33 cellular contexts compared by ENCODE assay signal in genomic region chr19:33805840-33806433, GRCh38. TPM values are rescaled to one million over a fixed set of nuclear protein-coding genes. Genes with fewer than 3 reads are reported as not detected.
DNase-seq lines count a peak whose midpoint lies in the region; ATAC-seq and TF ChIP-seq lines count a peak whose summit lies in the region.
"Had no signal": no experiment of that assay in that cellular context is flagged by ENCODE, and none has a peak within 500 bp of the region (broad histone marks: within the 10 kb centered on the region; RNA-seq: fewer than 3 reads in every experiment).

No MANE protein-coding gene starts in this region.

- ATAC-seq in activated T-helper 17 cell treated with anti-CD3 and anti-CD28 coated beads, Interleukin-2, amount 50 U/mL, for 72 hours (replicated peaks): no peak
- no peak for ATAC-seq in GM18858 (IDR thresholded peaks at IDR 0.05; ENCODE audit: unreplicated experiment)
- ATAC-seq: left ventricle myocardium superior, psoas muscle, SK-N-SH treated with all-trans-retinoic acid at 6 μM for 48 hours, upper lobe of right lung had no signal

- TF ChIP-seq POLR2A in suprapubic skin (IDR thresholded peaks at IDR 0.05): no peak

- POLR2A ChIA-PET in activated CD4-positive, alpha-beta T cell treated with anti-CD3 and anti-CD28 coated beads, Interleukin-2, amount 10 ng/mL, durations not matched to agents 7 days and 5 days (lab: Charles Lee): no interaction called here

- H3K27ac Mint-ChIP-seq in activated CD4-positive, alpha-beta T cell treated with anti-CD3 and anti-CD28 coated beads, Interleukin-2, amount 10 ng/mL, durations not matched to agents 7 days and 5 days: peak overlapping the region; percentile 70
- H3K27ac Mint-ChIP-seq in activated T-helper 17 cell treated with anti-CD3 and anti-CD28 coated beads, Interleukin-2, amount 50 U/mL, for 72 hours: no peak overlapping the region
- peak overlapping the region; percentile 72 for H3K27ac Mint-ChIP-seq in glutamatergic neuron (ENCODE audit: unreplicated experiment)
- H3K27ac Mint-ChIP-seq: HFFc6 had no signal

- 33% methylated on average over 2 of the region's 9 CpGs for WGBS in suprapubic skin

- no peaks in the 10 kb centered on the region for H3K9me3 ChIP-seq in suprapubic skin
- H3K9me3 ChIP-seq: psoas muscle, sigmoid colon, upper lobe of right lung had no signal

- H3K27ac ChIP-seq in suprapubic skin: peak overlapping the region; percentile 77
- H3K27ac ChIP-seq: PC-9, psoas muscle, upper lobe of right lung, VCaP had no signal

- H3K36me3 Mint-ChIP-seq in activated CD4-positive, alpha-beta T cell treated with anti-CD3 and anti-CD28 coated beads, Interleukin-2, amount 10 ng/mL, durations not matched to agents 7 days and 5 days (ENCODE audit: low read depth): no peaks in the 10 kb centered on the region
- peaks cover 26% of the 10 kb centered on the region for H3K36me3 Mint-ChIP-seq in activated T-helper 17 cell treated with anti-CD3 and anti-CD28 coated beads, Interleukin-2, amount 50 U/mL, for 72 hours (ENCODE audit: low read depth)
- peaks cover 5% of the 10 kb centered on the region for H3K36me3 Mint-ChIP-seq in glutamatergic neuron (ENCODE audit: unreplicated experiment)

- H3K27me3 Mint-ChIP-seq in activated CD4-positive, alpha-beta T cell treated with anti-CD3 and anti-CD28 coated beads, Interleukin-2, amount 10 ng/mL, durations not matched to agents 7 days and 5 days: no peaks in the 10 kb centered on the region
- H3K27me3 Mint-ChIP-seq in activated T-helper 17 cell treated with anti-CD3 and anti-CD28 coated beads, Interleukin-2, amount 50 U/mL, for 72 hours: no peaks in the 10 kb centered on the region
- peaks cover 13% of the 10 kb centered on the region for H3K27me3 Mint-ChIP-seq in glutamatergic neuron (ENCODE audit: unreplicated experiment)

- CTCF ChIA-PET in activated CD4-positive, alpha-beta T cell treated with anti-CD3 and anti-CD28 coated beads, Interleukin-2, amount 10 ng/mL, durations not matched to agents 7 days and 5 days (lab: Charles Lee): interaction anchor here (2.7 kb wide), 1 partner anchor 28 kb away, joined by 13 read pairs; no protein-coding TSS in a partner anchor

- H3K9me3 Mint-ChIP-seq in activated CD4-positive, alpha-beta T cell treated with anti-CD3 and anti-CD28 coated beads, Interleukin-2, amount 10 ng/mL, durations not matched to agents 7 days and 5 days: no peaks in the 10 kb centered on the region
- H3K9me3 Mint-ChIP-seq in activated T-helper 17 cell treated with anti-CD3 and anti-CD28 coated beads, Interleukin-2, amount 50 U/mL, for 72 hours: no peaks in the 10 kb centered on the region
- H3K9me3 Mint-ChIP-seq in glutamatergic neuron (ENCODE audit: unreplicated experiment): peaks cover 4% of the 10 kb centered on the region
- H3K9me3 Mint-ChIP-seq: central memory CD8-positive, alpha-beta T cell; HFFc6 had no signal

- no peaks in the 10 kb centered on the region for H3K27me3 ChIP-seq in suprapubic skin
- H3K27me3 ChIP-seq: sigmoid colon, upper lobe of right lung had no signal

- H3K4me1 Mint-ChIP-seq in activated CD4-positive, alpha-beta T cell treated with anti-CD3 and anti-CD28 coated beads, Interleukin-2, amount 10 ng/mL, durations not matched to agents 7 days and 5 days: peaks cover 8% of the 10 kb centered on the region
- peaks cover 11% of the 10 kb centered on the region for H3K4me1 Mint-ChIP-seq in activated T-helper 17 cell treated with anti-CD3 and anti-CD28 coated beads, Interleukin-2, amount 50 U/mL, for 72 hours
- peaks cover 16% of the 10 kb centered on the region for H3K4me1 Mint-ChIP-seq in glutamatergic neuron (ENCODE audit: low read depth, unreplicated experiment)

- TF ChIP-seq CTCF in glutamatergic neuron (IDR thresholded peaks at IDR 0.05; ENCODE audit: partially characterized antibody, unreplicated experiment) (no peak), suprapubic skin (IDR thresholded peaks at IDR 0.05) (no peak)

- H3K36me3 ChIP-seq in suprapubic skin: peaks cover 40% of the 10 kb centered on the region

- H3K4me1 ChIP-seq in suprapubic skin: peaks cover 43% of the 10 kb centered on the region
- H3K4me1 ChIP-seq: psoas muscle, upper lobe of right lung had no signal

- no peak overlapping the region for H3K4me3 ChIP-seq in suprapubic skin
- H3K4me3 ChIP-seq: PC-9, psoas muscle, sigmoid colon, upper lobe of right lung had no signal

- TF ChIP-seq EP300 in suprapubic skin (IDR thresholded peaks at IDR 0.05): no peak

- no peak for DNase-seq in activated CD4-positive, alpha-beta T cell treated with anti-CD3 and anti-CD28 coated beads, Interleukin-2, amount 10 ng/mL, durations not matched to agents 7 days and 5 days
- DNase-seq in activated CD4-positive, alpha-beta T cell treated with anti-CD3 and anti-CD28 coated beads for 48 hours: no peak
- DNase-seq in glutamatergic neuron: no peak
- no peak for DNase-seq in suprapubic skin (ENCODE audit: low spot score in 2 of 2)
- DNase-seq in foreskin melanocyte: no peak
- no peak for DNase-seq in NCI-H82 (lab: John Stamatoyannopoulos, UW)
- DNase-seq: activated naive CD4-positive, alpha-beta T cell; activated T-cell treated with anti-CD3 and anti-CD28 coated beads, Interleukin-2, amount 50 U/mL, for 48 hours; dermis blood vessel endothelial cell; DND-41; GF-D8; HFFc6; IMR-90; left ventricle myocardium superior; mesendoderm; MV-4-11; NCI-H1436; NCI-H2081 treated with DMSO at 0.1 percent for 48 hours; NCI-H2227 treated with DMSO at 0.1 percent for 48 hours; NCI-H526; nucleus accumbens; PC-9; Right ventricle myocardium superior; sigmoid colon; stimulated activated CD4-positive, alpha-beta T cell treated with anti-CD3 and anti-CD28 coated beads, Interleukin-4, amount 100 ng/mL, for 24 hours; T-helper 9 cell; upper lobe of right lung had no signal

- H3K4me3 Mint-ChIP-seq in activated CD4-positive, alpha-beta T cell treated with anti-CD3 and anti-CD28 coated beads, Interleukin-2, amount 10 ng/mL, durations not matched to agents 7 days and 5 days: no peak overlapping the region
- H3K4me3 Mint-ChIP-seq in activated T-helper 17 cell treated with anti-CD3 and anti-CD28 coated beads, Interleukin-2, amount 50 U/mL, for 72 hours: peak overlapping the region; percentile 3
- H3K4me3 Mint-ChIP-seq in glutamatergic neuron (ENCODE audit: unreplicated experiment): no peak overlapping the region
- H3K4me3 Mint-ChIP-seq: central memory CD8-positive, alpha-beta T cell; HFFc6 had no signal

RNA-seq across cellular contexts. Expression of gene KCTD15, which starts 9.3 kb away (rescaled TPM):
- total RNA-seq in activated CD4-positive, alpha-beta T cell treated with anti-CD3 and anti-CD28 coated beads, Interleukin-2, amount 10 ng/mL, durations not matched to agents 7 days and 5 days: 1 to 10 TPM; 1.6 to 2.5 TPM
- total RNA-seq in activated T-helper 17 cell treated with anti-CD3 and anti-CD28 coated beads, Interleukin-2, amount 50 U/mL, for 72 hours: 10 to 100 TPM in 1 of 2 donors, 1 to 10 TPM in 1; 8.4 to 11.7 TPM
- total RNA-seq in glutamatergic neuron (ENCODE audit: unreplicated experiment) (53.4 TPM), suprapubic skin (100 to 1,000 TPM; 153 to 189 (median 171) TPM)
